10 cellular contexts compared by ENCODE assay signal in genomic region chr1:155079210-155079486, GRCh38. TPM values are rescaled to one million over a fixed set of nuclear protein-coding genes. Genes with fewer than 3 reads are reported as not detected.
DNase-seq lines count a peak whose midpoint lies in the region; ATAC-seq and TF ChIP-seq lines count a peak whose summit lies in the region.
"Had no signal": no experiment of that assay in that cellular context is flagged by ENCODE, and none has a peak within 500 bp of the region (broad histone marks: within the 10 kb centered on the region; RNA-seq: fewer than 3 reads in every experiment).

No MANE protein-coding gene starts in this region.

- in situ Hi-C loops in HAP-1 (cut with MboI; ENCODE audit: low sequenced_read_pairs): no loop called here

- H3K27ac ChIP-seq in skeletal muscle tissue (ENCODE audit: low read depth, low read length): no peak overlapping the region

- H3K4me1 Mint-ChIP-seq in WTC11: peaks cover 29% of the 10 kb centered on the region

- H3K4me1 ChIP-seq in HAP-1 (peaks cover 15% of the 10 kb centered on the region), skeletal muscle tissue (ENCODE audit: control insufficient read depth in 3 of 3, insufficient read depth in 3 of 3, low read length in 3 of 3) (peaks cover 35 to 48% (median 39%) of the 10 kb centered on the region in 3 donors)

- H3K36me3 Mint-ChIP-seq in WTC11: no peaks in the 10 kb centered on the region

- CTCF ChIA-PET in WTC11 (lab: Charles Lee): interaction anchor here (0.6 to 7.7 kb wide), 15 partner anchors 12 to 114 kb away, joined by 3 to 109 read pairs (median 7); partner anchors contain the start of genes ADAM15, EFNA4, KRTCAP2 and TRIM46
- CTCF ChIA-PET in HEK293T (lab: Yijun Ruan, JAX): interaction anchor here (0.6 to 1.1 kb wide), 5 partner anchors 12 to 94 kb away, joined by 3 to 5 read pairs (median 3); partner anchors contain the start of genes ADAM15 and KRTCAP2

- no peak overlapping the region for H3K27ac Mint-ChIP-seq in WTC11
- H3K27ac Mint-ChIP-seq: activated naive CD4-positive, alpha-beta T cell treated with anti-CD3 and anti-CD28 coated beads, Interleukin-2, amount 50 U/mL, for 72 hours had no signal

- H3K27me3 ChIP-seq in HAP-1 (ENCODE audit: low read depth): no peaks in the 10 kb centered on the region
- H3K27me3 ChIP-seq in skeletal muscle tissue (ENCODE audit: control insufficient read depth in 3 of 3, insufficient read depth in 3 of 3, low read length in 3 of 3): peaks cover 48 to 52% (median 51%) of the 10 kb centered on the region in 3 donors

- H3K36me3 ChIP-seq in HAP-1 (replicated peaks): no peaks in the 10 kb centered on the region
- no peaks in the 10 kb centered on the region for H3K36me3 ChIP-seq in skeletal muscle tissue (ENCODE audit: control insufficient read depth in 3 of 3, insufficient read depth in 3 of 3, low read length in 3 of 3)

- no peak for DNase-seq in HAP-1 (ENCODE audit: low spot score in 2 of 2)
- DNase-seq in WTC11 (ENCODE audit: low spot score): no peak
- DNase-seq in foreskin fibroblast: no peak
- no peak for DNase-seq in GM19240 (ENCODE audit: insufficient read length, low spot score)
- no peak for DNase-seq in HEK293T (ENCODE audit: extremely low spot score)
- DNase-seq in GM19238 (ENCODE audit: insufficient read length, low spot score): no peak
- no peak for DNase-seq in T-helper 9 cell
- DNase-seq: NCI-H446 treated with DMSO at 0.1 percent for 48 hours had no signal

- H3K9me3 Mint-ChIP-seq in WTC11: no peaks in the 10 kb centered on the region
- H3K9me3 Mint-ChIP-seq: activated naive CD4-positive, alpha-beta T cell treated with anti-CD3 and anti-CD28 coated beads, Interleukin-2, amount 50 U/mL, for 72 hours had no signal

- H3K9ac ChIP-seq in skeletal muscle tissue (ENCODE audit: low read depth in 1 of 3, low read length in 3 of 3): peak overlapping the region in 2 of 3 donors; percentile 8 to 45

- no peak for ATAC-seq in WTC11

- TF ChIP-seq CTCF in WTC11 (IDR thresholded peaks at IDR 0.05): no peak
- no peak for TF ChIP-seq CTCF in foreskin fibroblast (IDR thresholded peaks at IDR 0.05; ENCODE audit: low read depth, low read length)

- POLR2A ChIA-PET in WTC11 (lab: Charles Lee) (interaction anchor here (1.0 to 1.6 kb wide), 3 partner anchors 17 to 109 kb away, joined by 3 to 5 read pairs (median 3); partner anchors contain the start of gene SHC1), HEK293T (lab: Yijun Ruan, JAX) (interaction anchor here (1.0 to 1.2 kb wide), 2 partner anchors 12 to 80 kb away, joined by 3 read pairs; no protein-coding TSS in a partner anchor)

- H3K9me3 ChIP-seq in HAP-1: no peaks in the 10 kb centered on the region
- no peaks in the 10 kb centered on the region for H3K9me3 ChIP-seq in skeletal muscle tissue (ENCODE audit: control insufficient read depth in 3 of 3, low read length in 3 of 3)

- H3K27me3 Mint-ChIP-seq in WTC11 (ENCODE audit: low read depth): peaks cover 89% of the 10 kb centered on the region

- peak overlapping the region; percentile 76 for H3K4me3 Mint-ChIP-seq in WTC11

- H3K4me3 ChIP-seq in HAP-1 (peak overlapping the region; percentile 67), foreskin fibroblast (ENCODE audit: low read depth in 1 of 2, low read length in 2 of 2) (peak overlapping the region; percentile 19 to 42), skeletal muscle tissue (ENCODE audit: low read length in 3 of 3) (peak overlapping the region in 2 of 3 donors; percentile 25 to 35)

TF ChIP-seq in WTC11, 78 proteins besides CTCF, POLR2A, EP300 and RAD21 (continues in another document):
- TF ChIP-seq USF1 (CRISPR knock-in tag; IDR thresholded peaks at IDR 0.05) (no peak), FOXP1 (CRISPR knock-in tag; IDR thresholded peaks at IDR 0.05; ENCODE audit: borderline replicate concordance) (0 out of 2 replicates have a peak, but pooled peaks have one; percentile 2), ZNF138 (CRISPR knock-in tag; conservative IDR thresholded peaks at IDR 0.05) (no peak), NFATC4 (CRISPR knock-in tag; IDR thresholded peaks at IDR 0.05) (no peak), CREM (CRISPR knock-in tag; IDR thresholded peaks at IDR 0.05) (no peak), SOX15 (CRISPR knock-in tag; IDR thresholded peaks at IDR 0.05) (no peak), FOXJ3 (CRISPR knock-in tag; IDR thresholded peaks at IDR 0.05; ENCODE audit: borderline replicate concordance) (no peak), ATF3 (CRISPR knock-in tag; conservative IDR thresholded peaks at IDR 0.05) (no peak), MLX (CRISPR knock-in tag; IDR thresholded peaks at IDR 0.05) (no peak)

TF ChIP-seq in HEK293T, 16 proteins besides CTCF, POLR2A, EP300 and RAD21:
- TF ChIP-seq TARDBP (IDR thresholded peaks at IDR 0.05): no peak
- no peak for TF ChIP-seq LEF1 (IDR thresholded peaks at IDR 0.05; ENCODE audit: borderline replicate concordance)
- no peak for TF ChIP-seq BHLHE40 (IDR thresholded peaks at IDR 0.05; ENCODE audit: borderline replicate concordance)
- no peak for TF ChIP-seq FOXK2 (IDR thresholded peaks at IDR 0.05)
- TF ChIP-seq ARNT (IDR thresholded peaks at IDR 0.05): no peak
- TF ChIP-seq CTBP1 (IDR thresholded peaks at IDR 0.05; ENCODE audit: borderline replicate concordance): no peak
- no peak for TF ChIP-seq SP1 (IDR thresholded peaks at IDR 0.05)
- TF ChIP-seq FOXA1 (IDR thresholded peaks at IDR 0.05): no peak
- no peak for TF ChIP-seq PKNOX1 (IDR thresholded peaks at IDR 0.05)
- TF ChIP-seq ZNF384 (IDR thresholded peaks at IDR 0.05): no peak
- no peak for TF ChIP-seq L3MBTL2 (conservative IDR thresholded peaks at IDR 0.05)

RNA-seq across cellular contexts. Expression of gene EFNA3, which starts 0.5 kb away (rescaled TPM):
- total RNA-seq in WTC11 (2021) (12.5 to 15.4 TPM (median 15.4 TPM) in 3 replicates), skeletal muscle tissue (0.52 TPM)

RNA-seq across cellular contexts. Expression of gene EFNA4, which starts 15.6 kb away (rescaled TPM):
- 19.5 to 22.7 TPM (median 22.3 TPM) in 3 replicates for total RNA-seq in WTC11 (2021)
- total RNA-seq in skeletal muscle tissue: 3.7 TPM

RNA-seq across cellular contexts. Expression of gene ADAM15, which starts 28.0 kb away (rescaled TPM):
- total RNA-seq in WTC11 (2021): 32.1 to 38.4 TPM (median 33.2 TPM) in 3 replicates
- total RNA-seq in skeletal muscle tissue: 33.9 TPM

RNA-seq across cellular contexts. Expression of gene DCST1, which starts 45.5 kb away (rescaled TPM):
- total RNA-seq in WTC11 (2021) (0.15 TPM in 1 of 3 replicates, not detected in the others), skeletal muscle tissue (not detected)

RNA-seq across cellular contexts. Expression of gene DCST2, which starts 45.6 kb away (rescaled TPM):
- total RNA-seq in WTC11 (2021) (0.83 to 1.8 TPM (median 1.6 TPM) in 3 replicates), skeletal muscle tissue (not detected)
